In genomic region chr1:23478896-23479790, GRCh38 we compare ENCODE assay signal across 1 cellular context.
TF ChIP-seq lines count a peak whose summit lies in the region.

No MANE protein-coding gene starts in this region.

TF ChIP-seq in HepG2, 621 proteins besides CTCF, POLR2A, EP300 and RAD21 (continued from another document and continues in another):
- TF ChIP-seq, protein P1, sequence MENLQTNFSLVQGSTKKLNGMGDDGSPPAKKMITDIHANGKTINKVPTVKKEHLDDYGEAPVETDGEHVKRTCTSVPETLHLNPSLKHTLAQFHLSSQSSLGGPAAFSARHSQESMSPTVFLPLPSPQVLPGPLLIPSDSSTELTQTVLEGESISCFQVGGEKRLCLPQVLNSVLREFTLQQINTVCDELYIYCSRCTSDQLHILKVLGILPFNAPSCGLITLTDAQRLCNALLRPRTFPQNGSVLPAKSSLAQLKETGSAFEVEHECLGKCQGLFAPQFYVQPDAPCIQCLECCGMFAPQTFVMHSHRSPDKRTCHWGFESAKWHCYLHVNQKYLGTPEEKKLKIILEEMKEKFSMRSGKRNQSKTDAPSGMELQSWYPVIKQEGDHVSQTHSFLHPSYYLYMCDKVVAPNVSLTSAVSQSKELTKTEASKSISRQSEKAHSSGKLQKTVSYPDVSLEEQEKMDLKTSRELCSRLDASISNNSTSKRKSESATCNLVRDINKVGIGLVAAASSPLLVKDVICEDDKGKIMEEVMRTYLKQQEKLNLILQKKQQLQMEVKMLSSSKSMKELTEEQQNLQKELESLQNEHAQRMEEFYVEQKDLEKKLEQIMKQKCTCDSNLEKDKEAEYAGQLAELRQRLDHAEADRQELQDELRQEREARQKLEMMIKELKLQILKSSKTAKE (CRISPR knock-in tag; IDR thresholded peaks at IDR 0.05; ENCODE audit: borderline replicate concordance): peak; percentile 85; the same call in 1 of the 2 replicates
- TF ChIP-seq HDAC6 (IDR thresholded peaks at IDR 0.05; ENCODE audit: low read depth, low read length) (no peak), FOXK1 (CRISPR knock-in tag; IDR thresholded peaks at IDR 0.05; ENCODE audit: borderline replicate concordance, low read depth) (peak; percentile 89), ZNF224 (CRISPR knock-in tag; IDR thresholded peaks at IDR 0.05) (0 out of 2 replicates have a peak, but pooled peaks have one; percentile 63), ZNF343 (CRISPR knock-in tag; IDR thresholded peaks at IDR 0.05) (no peak), TBX3 (IDR thresholded peaks at IDR 0.05; ENCODE audit: borderline replicate concordance) (0 out of 2 replicates have a peak, but pooled peaks have one; percentile 16), ZBTB2 (CRISPR knock-in tag; IDR thresholded peaks at IDR 0.05; ENCODE audit: low read depth) (no peak), CEBPB (IDR thresholded peaks at IDR 0.05; ENCODE audit: borderline replicate concordance, low read depth, low read length) (0 out of 2 replicates have a peak, but pooled peaks have one; percentile 53), ZNF543 (CRISPR knock-in tag; IDR thresholded peaks at IDR 0.05) (no peak), ZNF558 (CRISPR knock-in tag; IDR thresholded peaks at IDR 0.05; ENCODE audit: borderline replicate concordance) (no peak), ZNF264 (CRISPR knock-in tag; IDR thresholded peaks at IDR 0.05) (no peak), ZNF644 (CRISPR knock-in tag; IDR thresholded peaks at IDR 0.05; ENCODE audit: low read depth) (peak; percentile 76), CEBPG (CRISPR knock-in tag; IDR thresholded peaks at IDR 0.05) (peak; percentile 92), SIX4 (CRISPR knock-in tag; IDR thresholded peaks at IDR 0.05) (peak; percentile 97), KDM6A (CRISPR knock-in tag; IDR thresholded peaks at IDR 0.05; ENCODE audit: low read depth) (peak; percentile 75), ZNF746 (CRISPR knock-in tag; IDR thresholded peaks at IDR 0.05) (0 out of 2 replicates have a peak, but pooled peaks have one; percentile 23), PHF21A (CRISPR knock-in tag; IDR thresholded peaks at IDR 0.05) (peak; percentile 98), ZNF549 (CRISPR knock-in tag; IDR thresholded peaks at IDR 0.05) (no peak), SKI (IDR thresholded peaks at IDR 0.05; ENCODE audit: partially characterized antibody) (peak; percentile 83), REL (CRISPR knock-in tag; conservative IDR thresholded peaks at IDR 0.05) (no peak), TIGD3 (CRISPR knock-in tag; IDR thresholded peaks at IDR 0.05; ENCODE audit: borderline replicate concordance) (no peak), ZNF501 (CRISPR knock-in tag; IDR thresholded peaks at IDR 0.05) (peak; percentile 66), ZBTB21 (CRISPR knock-in tag; IDR thresholded peaks at IDR 0.05) (peak; percentile 88; the same call in 1 of the 2 replicates), CHD2 (IDR thresholded peaks at IDR 0.05; ENCODE audit: low read depth, low read length) (no peak), ZBTB20 (CRISPR knock-in tag; IDR thresholded peaks at IDR 0.05; ENCODE audit: borderline replicate concordance, low read depth) (peak; percentile 59; the same call in 1 of the 2 replicates), ZNF747 (CRISPR knock-in tag; IDR thresholded peaks at IDR 0.05; ENCODE audit: borderline replicate concordance) (peak; percentile 71; the same call in 1 of the 2 replicates), RFX5 (IDR thresholded peaks at IDR 0.05; ENCODE audit: low read depth, low read length) (peak; percentile 25; the same call in 1 of the 2 replicates), RFXANK (CRISPR knock-in tag; IDR thresholded peaks at IDR 0.05) (0 out of 2 replicates have a peak, but pooled peaks have one; percentile 23), ZBTB34 (CRISPR knock-in tag; IDR thresholded peaks at IDR 0.05) (peak; percentile 64; the same call in 1 of the 2 replicates), ZBTB7A (CRISPR knock-in tag; IDR thresholded peaks at IDR 0.05) (peak; percentile 84; the same call in 1 of the 2 replicates), ZBTB7B (CRISPR knock-in tag; IDR thresholded peaks at IDR 0.05) (peak; percentile 79), MTF2 (CRISPR knock-in tag; IDR thresholded peaks at IDR 0.05; ENCODE audit: borderline replicate concordance) (no peak), TCF7L2 (IDR thresholded peaks at IDR 0.05; ENCODE audit: low read depth, low read length) (no peak), TAF1 (CRISPR knock-in tag; IDR thresholded peaks at IDR 0.05) (peak; percentile 65; the same call in 1 of the 2 replicates), HMG20B (CRISPR knock-in tag; conservative IDR thresholded peaks at IDR 0.05) (peak; percentile 24; the same call in 1 of the 2 replicates), ZNF446 (CRISPR knock-in tag; IDR thresholded peaks at IDR 0.05) (no peak), SALL1 (CRISPR knock-in tag; IDR thresholded peaks at IDR 0.05) (peak; percentile 92), ZNF253 (CRISPR knock-in tag; IDR thresholded peaks at IDR 0.05; ENCODE audit: borderline replicate concordance) (no peak), ATM (IDR thresholded peaks at IDR 0.05; ENCODE audit: borderline replicate concordance) (no peak), IKZF5 (CRISPR knock-in tag; IDR thresholded peaks at IDR 0.05) (peak; percentile 86; the same call in 1 of the 2 replicates)
- TF ChIP-seq, protein P2, sequence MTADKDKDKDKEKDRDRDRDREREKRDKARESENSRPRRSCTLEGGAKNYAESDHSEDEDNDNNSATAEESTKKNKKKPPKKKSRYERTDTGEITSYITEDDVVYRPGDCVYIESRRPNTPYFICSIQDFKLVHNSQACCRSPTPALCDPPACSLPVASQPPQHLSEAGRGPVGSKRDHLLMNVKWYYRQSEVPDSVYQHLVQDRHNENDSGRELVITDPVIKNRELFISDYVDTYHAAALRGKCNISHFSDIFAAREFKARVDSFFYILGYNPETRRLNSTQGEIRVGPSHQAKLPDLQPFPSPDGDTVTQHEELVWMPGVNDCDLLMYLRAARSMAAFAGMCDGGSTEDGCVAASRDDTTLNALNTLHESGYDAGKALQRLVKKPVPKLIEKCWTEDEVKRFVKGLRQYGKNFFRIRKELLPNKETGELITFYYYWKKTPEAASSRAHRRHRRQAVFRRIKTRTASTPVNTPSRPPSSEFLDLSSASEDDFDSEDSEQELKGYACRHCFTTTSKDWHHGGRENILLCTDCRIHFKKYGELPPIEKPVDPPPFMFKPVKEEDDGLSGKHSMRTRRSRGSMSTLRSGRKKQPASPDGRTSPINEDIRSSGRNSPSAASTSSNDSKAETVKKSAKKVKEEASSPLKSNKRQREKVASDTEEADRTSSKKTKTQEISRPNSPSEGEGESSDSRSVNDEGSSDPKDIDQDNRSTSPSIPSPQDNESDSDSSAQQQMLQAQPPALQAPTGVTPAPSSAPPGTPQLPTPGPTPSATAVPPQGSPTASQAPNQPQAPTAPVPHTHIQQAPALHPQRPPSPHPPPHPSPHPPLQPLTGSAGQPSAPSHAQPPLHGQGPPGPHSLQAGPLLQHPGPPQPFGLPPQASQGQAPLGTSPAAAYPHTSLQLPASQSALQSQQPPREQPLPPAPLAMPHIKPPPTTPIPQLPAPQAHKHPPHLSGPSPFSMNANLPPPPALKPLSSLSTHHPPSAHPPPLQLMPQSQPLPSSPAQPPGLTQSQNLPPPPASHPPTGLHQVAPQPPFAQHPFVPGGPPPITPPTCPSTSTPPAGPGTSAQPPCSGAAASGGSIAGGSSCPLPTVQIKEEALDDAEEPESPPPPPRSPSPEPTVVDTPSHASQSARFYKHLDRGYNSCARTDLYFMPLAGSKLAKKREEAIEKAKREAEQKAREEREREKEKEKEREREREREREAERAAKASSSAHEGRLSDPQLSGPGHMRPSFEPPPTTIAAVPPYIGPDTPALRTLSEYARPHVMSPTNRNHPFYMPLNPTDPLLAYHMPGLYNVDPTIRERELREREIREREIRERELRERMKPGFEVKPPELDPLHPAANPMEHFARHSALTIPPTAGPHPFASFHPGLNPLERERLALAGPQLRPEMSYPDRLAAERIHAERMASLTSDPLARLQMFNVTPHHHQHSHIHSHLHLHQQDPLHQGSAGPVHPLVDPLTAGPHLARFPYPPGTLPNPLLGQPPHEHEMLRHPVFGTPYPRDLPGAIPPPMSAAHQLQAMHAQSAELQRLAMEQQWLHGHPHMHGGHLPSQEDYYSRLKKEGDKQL (CRISPR knock-in tag; IDR thresholded peaks at IDR 0.05; ENCODE audit: low read depth): peak; percentile 34; the same call in 1 of the 2 replicates
- TF ChIP-seq, protein P3, sequence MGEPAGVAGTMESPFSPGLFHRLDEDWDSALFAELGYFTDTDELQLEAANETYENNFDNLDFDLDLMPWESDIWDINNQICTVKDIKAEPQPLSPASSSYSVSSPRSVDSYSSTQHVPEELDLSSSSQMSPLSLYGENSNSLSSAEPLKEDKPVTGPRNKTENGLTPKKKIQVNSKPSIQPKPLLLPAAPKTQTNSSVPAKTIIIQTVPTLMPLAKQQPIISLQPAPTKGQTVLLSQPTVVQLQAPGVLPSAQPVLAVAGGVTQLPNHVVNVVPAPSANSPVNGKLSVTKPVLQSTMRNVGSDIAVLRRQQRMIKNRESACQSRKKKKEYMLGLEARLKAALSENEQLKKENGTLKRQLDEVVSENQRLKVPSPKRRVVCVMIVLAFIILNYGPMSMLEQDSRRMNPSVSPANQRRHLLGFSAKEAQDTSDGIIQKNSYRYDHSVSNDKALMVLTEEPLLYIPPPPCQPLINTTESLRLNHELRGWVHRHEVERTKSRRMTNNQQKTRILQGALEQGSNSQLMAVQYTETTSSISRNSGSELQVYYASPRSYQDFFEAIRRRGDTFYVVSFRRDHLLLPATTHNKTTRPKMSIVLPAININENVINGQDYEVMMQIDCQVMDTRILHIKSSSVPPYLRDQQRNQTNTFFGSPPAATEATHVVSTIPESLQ (CRISPR knock-in tag; conservative IDR thresholded peaks at IDR 0.05): no peak
- TF ChIP-seq, protein P4, sequence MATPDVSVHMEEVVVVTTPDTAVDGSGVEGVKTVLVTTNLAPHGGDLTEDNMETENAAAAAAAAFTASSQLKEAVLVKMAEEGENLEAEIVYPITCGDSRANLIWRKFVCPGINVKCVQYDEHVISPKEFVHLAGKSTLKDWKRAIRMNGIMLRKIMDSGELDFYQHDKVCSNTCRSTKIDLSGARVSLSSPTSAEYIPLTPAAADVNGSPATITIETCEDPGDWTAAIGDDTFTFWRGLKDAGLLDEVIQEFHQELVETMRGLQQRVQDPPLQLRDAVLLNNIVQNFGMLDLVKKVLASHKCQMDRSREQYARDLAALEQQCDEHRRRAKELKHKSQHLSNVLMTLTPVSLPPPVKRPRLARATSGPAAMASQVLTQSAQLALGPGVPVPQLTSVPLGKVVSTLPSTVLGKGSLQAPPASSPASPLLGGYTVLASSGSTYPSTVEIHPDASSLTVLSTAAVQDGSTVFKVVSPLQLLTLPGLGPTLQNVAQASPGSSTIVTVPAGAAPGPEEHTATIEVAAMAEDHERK (CRISPR knock-in tag; IDR thresholded peaks at IDR 0.05; ENCODE audit: low read depth): no peak
- TF ChIP-seq, protein P5, sequence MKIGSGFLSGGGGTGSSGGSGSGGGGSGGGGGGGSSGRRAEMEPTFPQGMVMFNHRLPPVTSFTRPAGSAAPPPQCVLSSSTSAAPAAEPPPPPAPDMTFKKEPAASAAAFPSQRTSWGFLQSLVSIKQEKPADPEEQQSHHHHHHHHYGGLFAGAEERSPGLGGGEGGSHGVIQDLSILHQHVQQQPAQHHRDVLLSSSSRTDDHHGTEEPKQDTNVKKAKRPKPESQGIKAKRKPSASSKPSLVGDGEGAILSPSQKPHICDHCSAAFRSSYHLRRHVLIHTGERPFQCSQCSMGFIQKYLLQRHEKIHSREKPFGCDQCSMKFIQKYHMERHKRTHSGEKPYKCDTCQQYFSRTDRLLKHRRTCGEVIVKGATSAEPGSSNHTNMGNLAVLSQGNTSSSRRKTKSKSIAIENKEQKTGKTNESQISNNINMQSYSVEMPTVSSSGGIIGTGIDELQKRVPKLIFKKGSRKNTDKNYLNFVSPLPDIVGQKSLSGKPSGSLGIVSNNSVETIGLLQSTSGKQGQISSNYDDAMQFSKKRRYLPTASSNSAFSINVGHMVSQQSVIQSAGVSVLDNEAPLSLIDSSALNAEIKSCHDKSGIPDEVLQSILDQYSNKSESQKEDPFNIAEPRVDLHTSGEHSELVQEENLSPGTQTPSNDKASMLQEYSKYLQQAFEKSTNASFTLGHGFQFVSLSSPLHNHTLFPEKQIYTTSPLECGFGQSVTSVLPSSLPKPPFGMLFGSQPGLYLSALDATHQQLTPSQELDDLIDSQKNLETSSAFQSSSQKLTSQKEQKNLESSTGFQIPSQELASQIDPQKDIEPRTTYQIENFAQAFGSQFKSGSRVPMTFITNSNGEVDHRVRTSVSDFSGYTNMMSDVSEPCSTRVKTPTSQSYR (CRISPR knock-in tag; IDR thresholded peaks at IDR 0.05; ENCODE audit: borderline replicate concordance): peak; percentile 61; the same call in 1 of the 2 replicates
